ENCODE assay signal across 33 cellular contexts in genomic region chr16:17685445-17685844, GRCh38.
"Had no signal": no experiment of that assay in that cellular context is flagged by ENCODE, and none has a peak within 500 bp of the region (broad histone marks: within the 10 kb centered on the region; RNA-seq: fewer than 3 reads in every experiment).

No MANE protein-coding gene starts in this region.

- DNase-seq: activated B cell treated with CpG ODN at 0.5 μM for 24 hours; activated CD4-positive, alpha-beta memory T cell treated with anti-CD3 and anti-CD28 coated beads for 36 hours; activated CD4-positive, alpha-beta T cell treated with anti-CD3 and anti-CD28 coated beads for 4 hours; activated CD4-positive, alpha-beta T cell treated with anti-CD3 and anti-CD28 coated beads, Interleukin-2, amount 10 ng/mL, durations not matched to agents 24 days and 14 days; activated CD4-positive, alpha-beta T cell treated with anti-CD3 and anti-CD28 coated beads, Interleukin-2, amount 50 U/mL, for 1 hour; activated CD4-positive, alpha-beta T cell treated with anti-CD3 and anti-CD28 coated beads, Interleukin-2, amount 50 U/mL, for 4 hours; activated CD4-positive, CD25-positive, alpha-beta regulatory T cell treated with anti-CD3 and anti-CD28 coated beads, Interleukin-2, amount 50 U/mL, for 72 hours; activated CD8-positive, alpha-beta memory T cell treated with anti-CD3 and anti-CD28 coated beads, Interleukin-2, amount 50 U/mL, for 4 hours; activated CD8-positive, alpha-beta T cell treated with anti-CD3 and anti-CD28 coated beads for 36 hours; activated effector memory CD4-positive, alpha-beta T cell treated with anti-CD3 and anti-CD28 coated beads, Interleukin-2, amount 50 U/mL, for 16 hours; activated gamma-delta T cell treated with Interleukin-2 at 50 U/mL for 16 hours; activated naive CD4-positive, alpha-beta T cell; activated naive CD4-positive, alpha-beta T cell treated with anti-CD3 and anti-CD28 coated beads for 36 hours; activated naive CD4-positive, alpha-beta T cell treated with anti-CD3 and anti-CD28 coated beads, Interleukin-2, amount 50 U/mL, for 16 hours; activated naive CD8-positive, alpha-beta T cell treated with anti-CD3 and anti-CD28 coated beads for 36 hours; activated T-cell treated with anti-CD3 and anti-CD28 coated beads for 4 hours; activated T-cell treated with anti-CD3 and anti-CD28 coated beads, Interleukin-2, amount 50 U/mL, for 1 hour; activated T-cell treated with anti-CD3 and anti-CD28 coated beads, Interleukin-2, amount 50 U/mL, for 4 hours; activated T-cell treated with anti-CD3 and anti-CD28 coated beads, Interleukin-2, amount 50 U/mL, for 72 hours; adrenal gland; amniotic stem cell; aorta; body of pancreas; brain microvascular endothelial cell; central memory CD4-positive, alpha-beta T cell; T-helper 2 cell; T-helper 9 cell had no signal

- H3K4me3 ChIP-seq: adrenal gland, body of pancreas, breast epithelium had no signal

- H3K27me3 ChIP-seq: body of pancreas, brain microvascular endothelial cell had no signal

- FAIRE-seq: astrocyte, TTC549 had no signal

- ATAC-seq: activated CD8-positive, alpha-beta T cell treated with anti-CD3 and anti-CD28 coated beads for 36 hours; activated naive CD4-positive, alpha-beta T cell treated with anti-CD3 and anti-CD28 coated beads, Interleukin-2, amount 50 U/mL, for 72 hours; activated T-cell treated with anti-CD3 and anti-CD28 coated beads, Interleukin-2, amount 50 U/mL, for 4 hours; activated T-cell treated with anti-CD3 and anti-CD28 coated beads, Interleukin-2, amount 50 U/mL, for 72 hours; activated T-helper 17 cell treated with anti-CD3 and anti-CD28 coated beads, Interleukin-2, amount 50 U/mL, for 72 hours; body of pancreas had no signal

- H3K4me1 ChIP-seq: adrenal gland, body of pancreas, breast epithelium had no signal

- H3K9me3 ChIP-seq: adrenal gland, breast epithelium had no signal

- H3K36me3 ChIP-seq: adrenal gland, brain microvascular endothelial cell, breast epithelium had no signal

- H3K27ac ChIP-seq: adrenal gland, body of pancreas, brain microvascular endothelial cell, breast epithelium, VCaP had no signal
